ENCODE assay signal across 16 cellular contexts in the genomic region with DNA sequence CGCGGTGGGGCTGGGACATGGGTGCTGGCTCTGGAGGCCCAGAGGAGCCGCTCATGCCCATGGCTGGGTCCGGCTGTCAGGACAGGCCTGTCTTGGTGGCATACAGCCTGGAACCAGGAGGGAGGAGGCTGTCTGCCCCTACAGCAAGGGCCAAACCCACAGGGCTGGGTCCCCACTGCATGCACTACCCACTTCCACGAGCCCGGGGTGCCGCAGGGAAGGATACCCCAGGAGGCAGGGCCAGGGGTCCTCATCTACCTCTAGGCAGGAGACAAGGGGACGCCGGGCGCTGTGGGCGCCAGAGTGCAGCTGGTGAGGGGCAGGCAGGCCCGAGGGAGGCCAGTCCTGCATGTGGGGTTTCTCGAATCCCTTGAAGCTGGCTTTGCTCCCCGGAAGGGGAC.
"Had no signal": no experiment of that assay in that cellular context is flagged by ENCODE, and none has a peak within 500 bp of the region (broad histone marks: within the 10 kb centered on the region; RNA-seq: fewer than 3 reads in every experiment).

No MANE protein-coding gene starts in this region.

- DNase-seq: activated CD4-positive, alpha-beta T cell treated with anti-CD3 and anti-CD28 coated beads, Interleukin-2, amount 10 ng/mL, durations not matched to agents 7 days and 5 days; activated CD4-positive, CD25-positive, alpha-beta regulatory T cell treated with anti-CD3 and anti-CD28 coated beads, Interleukin-2, amount 50 U/mL, for 72 hours; activated CD8-positive, alpha-beta T cell treated with anti-CD3 and anti-CD28 coated beads, Interleukin-2, amount 10 ng/mL, durations not matched to agents 7 days and 5 days; activated naive CD4-positive, alpha-beta T cell; activated naive CD8-positive, alpha-beta T cell treated with anti-CD3 and anti-CD28 coated beads for 36 hours; activated T-cell treated with anti-CD3 and anti-CD28 coated beads, Interleukin-2, amount 50 U/mL, for 1 hour; effector memory CD8-positive, alpha-beta T cell; left ventricle myocardium superior; SK-N-SH; small intestine; stimulated activated CD4-positive, alpha-beta T cell treated with anti-CD3 and anti-CD28 coated beads, Interleukin-15, amount 100 ng/mL, for 24 hours; stimulated activated CD4-positive, alpha-beta T cell treated with anti-CD3 and anti-CD28 coated beads, Interleukin-4, amount 100 ng/mL, for 1 hour; stimulated activated naive CD4-positive, alpha-beta T cell had no signal

- H3K4me3 Mint-ChIP-seq: activated CD4-positive, alpha-beta T cell treated with anti-CD3 and anti-CD28 coated beads, Interleukin-2, amount 10 ng/mL, durations not matched to agents 7 days and 5 days; activated CD8-positive, alpha-beta T cell treated with anti-CD3 and anti-CD28 coated beads, Interleukin-2, amount 10 ng/mL, durations not matched to agents 7 days and 5 days; activated naive CD8-positive, alpha-beta T cell treated with anti-CD3 and anti-CD28 coated beads for 36 hours; effector memory CD8-positive, alpha-beta T cell; nephron had no signal

- H3K4me3 ChIP-seq: esophagus muscularis mucosa had no signal

- H3K36me3 Mint-ChIP-seq: activated naive CD8-positive, alpha-beta T cell treated with anti-CD3 and anti-CD28 coated beads for 36 hours had no signal

- H3K4me1 Mint-ChIP-seq: activated CD4-positive, alpha-beta T cell treated with anti-CD3 and anti-CD28 coated beads, Interleukin-2, amount 10 ng/mL, durations not matched to agents 7 days and 5 days; activated naive CD8-positive, alpha-beta T cell treated with anti-CD3 and anti-CD28 coated beads for 36 hours had no signal

- ATAC-seq: activated CD8-positive, alpha-beta T cell treated with anti-CD3 and anti-CD28 coated beads, Interleukin-2, amount 10 ng/mL, durations not matched to agents 7 days and 5 days; effector memory CD8-positive, alpha-beta T cell; left ventricle myocardium superior had no signal

- H3K27ac Mint-ChIP-seq: activated CD4-positive, alpha-beta T cell treated with anti-CD3 and anti-CD28 coated beads, Interleukin-2, amount 10 ng/mL, durations not matched to agents 7 days and 5 days; activated CD8-positive, alpha-beta T cell treated with anti-CD3 and anti-CD28 coated beads, Interleukin-2, amount 10 ng/mL, durations not matched to agents 7 days and 5 days; activated naive CD8-positive, alpha-beta T cell treated with anti-CD3 and anti-CD28 coated beads for 36 hours; effector memory CD8-positive, alpha-beta T cell; nephron had no signal

- H3K9me3 Mint-ChIP-seq: activated CD4-positive, alpha-beta T cell treated with anti-CD3 and anti-CD28 coated beads, Interleukin-2, amount 10 ng/mL, durations not matched to agents 7 days and 5 days; effector memory CD8-positive, alpha-beta T cell had no signal

- H3K27ac ChIP-seq: VCaP had no signal

- H3K36me3 ChIP-seq: esophagus muscularis mucosa had no signal
